12 cellular contexts compared by ENCODE assay signal in genomic region chr20:54197621-54198604, GRCh38. TPM values are rescaled to one million over a fixed set of nuclear protein-coding genes. Genes with fewer than 3 reads are reported as not detected.
DNase-seq lines count a peak whose midpoint lies in the region; FAIRE-seq and TF ChIP-seq lines count a peak whose summit lies in the region.
"Had no signal": no experiment of that assay in that cellular context is flagged by ENCODE, and none has a peak within 500 bp of the region (broad histone marks: within the 10 kb centered on the region; RNA-seq: fewer than 3 reads in every experiment).

No MANE protein-coding gene starts in this region.

- no peak overlapping the region for H3K4me3 Mint-ChIP-seq in activated CD4-positive, alpha-beta T cell treated with anti-CD3 and anti-CD28 coated beads, Interleukin-2, amount 10 ng/mL, durations not matched to agents 24 days and 14 days
- H3K4me3 Mint-ChIP-seq: activated T-cell treated with anti-CD3 and anti-CD28 coated beads, Interleukin-2, amount 50 U/mL, for 24 hours had no signal

- no peaks in the 10 kb centered on the region for H3K36me3 ChIP-seq in bronchial epithelial cell (ENCODE audit: control insufficient read depth, insufficient read depth, low read length)
- H3K36me3 ChIP-seq: spleen had no signal

- no peak overlapping the region for H3K4me3 ChIP-seq in bronchial epithelial cell (ENCODE audit: low read depth, low read length)
- H3K4me3 ChIP-seq: spleen had no signal

- H3K4me1 Mint-ChIP-seq in activated CD4-positive, alpha-beta T cell treated with anti-CD3 and anti-CD28 coated beads, Interleukin-2, amount 10 ng/mL, durations not matched to agents 24 days and 14 days, result no peaks in the 10 kb centered on the region

- H3K27ac Mint-ChIP-seq in activated CD4-positive, alpha-beta T cell treated with anti-CD3 and anti-CD28 coated beads, Interleukin-2, amount 10 ng/mL, durations not matched to agents 24 days and 14 days, result no peak overlapping the region
- H3K27ac Mint-ChIP-seq: activated T-cell treated with anti-CD3 and anti-CD28 coated beads, Interleukin-2, amount 50 U/mL, for 24 hours had no signal

- H3K9me3 Mint-ChIP-seq in activated CD4-positive, alpha-beta T cell treated with anti-CD3 and anti-CD28 coated beads, Interleukin-2, amount 10 ng/mL, durations not matched to agents 24 days and 14 days, result no peaks in the 10 kb centered on the region
- H3K9me3 Mint-ChIP-seq: activated T-cell treated with anti-CD3 and anti-CD28 coated beads, Interleukin-2, amount 50 U/mL, for 24 hours had no signal

- intact Hi-C loops in activated CD4-positive, alpha-beta T cell treated with anti-CD3 and anti-CD28 coated beads, Interleukin-2, amount 10 ng/mL, durations not matched to agents 24 days and 14 days (cut with micrococcal nuclease), result loop anchor here (5.0 kb wide), 1 partner anchor 1956 kb away; no protein-coding TSS in a partner anchor

- TF ChIP-seq POLR2A in GM12891 (IDR thresholded peaks at IDR 0.05; ENCODE audit: low read depth, low read length), result no peak

- no peaks in the 10 kb centered on the region for H3K36me3 Mint-ChIP-seq in activated CD4-positive, alpha-beta T cell treated with anti-CD3 and anti-CD28 coated beads, Interleukin-2, amount 10 ng/mL, durations not matched to agents 24 days and 14 days (ENCODE audit: low read depth)

- H3K27me3 Mint-ChIP-seq in activated CD4-positive, alpha-beta T cell treated with anti-CD3 and anti-CD28 coated beads, Interleukin-2, amount 10 ng/mL, durations not matched to agents 24 days and 14 days, result peaks cover 12% of the 10 kb centered on the region

- no peak for DNase-seq in GM12891 (ENCODE audit: insufficient read length, low spot score)
- peak; percentile 32 for DNase-seq in NCI-H2171 (lab: John Stamatoyannopoulos, UW)
- DNase-seq in bronchial epithelial cell (ENCODE audit: low read depth), result peak; percentile 83
- DNase-seq in non-pigmented ciliary epithelial cell (ENCODE audit: low read depth), result peak; percentile 44
- DNase-seq in activated CD4-positive, alpha-beta T cell treated with anti-CD3 and anti-CD28 coated beads, Interleukin-2, amount 10 ng/mL, durations not matched to agents 24 days and 14 days, result no peak
- DNase-seq in DMS153 (lab: John Stamatoyannopoulos, UW), result no peak
- DNase-seq in NK-92 (lab: John Stamatoyannopoulos, UW; ENCODE audit: unreplicated experiment), result no peak
- DNase-seq in GM19238 (ENCODE audit: insufficient read length, low spot score), result no peak
- DNase-seq: activated T-cell treated with anti-CD3 and anti-CD28 coated beads, Interleukin-2, amount 50 U/mL, for 24 hours; NCI-H1694 treated with DMSO at 0.1 percent for 48 hours; spleen had no signal

- no peaks in the 10 kb centered on the region for H3K27me3 ChIP-seq in bronchial epithelial cell (ENCODE audit: control insufficient read depth, insufficient read depth, low read length)
- H3K27me3 ChIP-seq: spleen had no signal

- TF ChIP-seq CTCF in bronchial epithelial cell (IDR thresholded peaks at IDR 0.05; ENCODE audit: insufficient read depth, low read length, severe bottlenecking), result peak; percentile 60

- FAIRE-seq in GM12891 (lab: Jason Lieb, UNC) (peak; percentile 54), bronchial epithelial cell (lab: Jason Lieb, UNC) (no peak)

TF ChIP-seq in GM12891, 5 proteins besides CTCF, POLR2A, EP300 and RAD21:
- TF ChIP-seq POU2F2 (IDR thresholded peaks at IDR 0.05; ENCODE audit: low read depth, low read length), result no peak
- no peak for TF ChIP-seq POLR2AphosphoS5 (IDR thresholded peaks at IDR 0.05; ENCODE audit: low read depth, low read length)
- no peak for TF ChIP-seq TAF1 (IDR thresholded peaks at IDR 0.05; ENCODE audit: low read depth, low read length)
- TF ChIP-seq SPI1 (IDR thresholded peaks at IDR 0.05; ENCODE audit: low read depth, low read length), result no peak
- TF ChIP-seq PAX5 (IDR thresholded peaks at IDR 0.05; ENCODE audit: insufficient read depth, low read length, severe bottlenecking), result no peak

RNA-seq across cellular contexts. Expression of gene PFDN4, which starts 10.0 kb away (rescaled TPM):
- polyA plus RNA-seq in GM12891 (2012; ENCODE audit: low read depth, missing spikeins), result 73.5 TPM
- total RNA-seq in bronchial epithelial cell, result 47.4 and 83.5 TPM in 2 replicates
- total RNA-seq in activated CD4-positive, alpha-beta T cell treated with anti-CD3 and anti-CD28 coated beads, Interleukin-2, amount 10 ng/mL, durations not matched to agents 24 days and 14 days, result 72.2 and 80.5 TPM in 2 replicates

RNA-seq across cellular contexts. Expression of gene CYP24A1, which starts 24.1 kb away (rescaled TPM):
- not detected for polyA plus RNA-seq in GM12891 (2012; ENCODE audit: low read depth, missing spikeins)
- 6.9 and 8.7 TPM in 2 replicates for total RNA-seq in bronchial epithelial cell
- not detected in 2 replicates for total RNA-seq in activated CD4-positive, alpha-beta T cell treated with anti-CD3 and anti-CD28 coated beads, Interleukin-2, amount 10 ng/mL, durations not matched to agents 24 days and 14 days
- total RNA-seq: glomerular endothelial cell, spleen had no signal
- polyA plus RNA-seq: spleen had no signal

Comparison
In these comparisons a context has a peak if more than half of its experiments do, and no peak if none do; other contexts are left out.
1. DNase-seq: peak in NCI-H2171 (single experiment), bronchial epithelial cell (single experiment) and non-pigmented ciliary epithelial cell (single experiment); none in GM12891 (single experiment), activated CD4-positive, alpha-beta T cell treated with anti-CD3 and anti-CD28 coated beads, Interleukin-2, amount 10 ng/mL, durations not matched to agents 24 days and 14 days (single experiment), DMS153 (single experiment), NK-92 (single experiment) and GM19238 (single experiment).